Comparison of ENCODE assay signal across 13 cellular contexts in genomic region chr16:49513040-49513439, GRCh38.
A peak's percentile ranks its signal among the peaks of the same experiment; 100 is the strongest.
DNase-seq lines count a peak whose midpoint lies in the region; ATAC-seq, FAIRE-seq and TF ChIP-seq lines count a peak whose summit lies in the region.
"Had no signal": no experiment of that assay in that cellular context is flagged by ENCODE, and none has a peak within 500 bp of the region (broad histone marks: within the 10 kb centered on the region; RNA-seq: fewer than 3 reads in every experiment).

No MANE protein-coding gene starts in this region.

- no peak for FAIRE-seq in small intestine (lab: Jason Lieb, UNC)

- no peak overlapping the region for H3K27ac Mint-ChIP-seq in stimulated activated naive B cell treated with anti-CD40 and anti-IgM and Interleukin-4, amounts not matched to agents 10 μg/mL and 1 μg/mL and 100 μg/mL, for 72 hours
- H3K27ac Mint-ChIP-seq: activated CD8-positive, alpha-beta memory T cell treated with anti-CD3 and anti-CD28 coated beads, Interleukin-2, amount 10 ng/mL, durations not matched to agents 7 days and 5 days had no signal

- H3K27me3 Mint-ChIP-seq in stimulated activated naive B cell treated with anti-CD40 and anti-IgM and Interleukin-4, amounts not matched to agents 10 μg/mL and 1 μg/mL and 100 μg/mL, for 72 hours, result no peaks in the 10 kb centered on the region
- H3K27me3 Mint-ChIP-seq: activated CD8-positive, alpha-beta memory T cell treated with anti-CD3 and anti-CD28 coated beads, Interleukin-2, amount 10 ng/mL, durations not matched to agents 7 days and 5 days had no signal

- DNase-seq in Right ventricle myocardium superior (peak; percentile 40), right atrium auricular region (ENCODE audit: low spot score) (no peak), NAMALWA (ENCODE audit: low spot score) (peak; percentile 17), dermis blood vessel endothelial cell (peak; percentile 10), small intestine (no peak), putamen (ENCODE audit: low spot score) (no peak)
- DNase-seq in stimulated activated naive B cell treated with anti-CD40 and anti-IgM and Interleukin-4, amounts not matched to agents 10 μg/mL and 1 μg/mL and 100 μg/mL, for 72 hours, result no peak
- DNase-seq: activated CD8-positive, alpha-beta memory T cell treated with anti-CD3 and anti-CD28 coated beads, Interleukin-2, amount 10 ng/mL, durations not matched to agents 7 days and 5 days; thyroid gland had no signal

- H3K9me3 ChIP-seq in right atrium auricular region (no peaks in the 10 kb centered on the region), small intestine (ENCODE audit: control insufficient read depth, low read depth) (no peaks in the 10 kb centered on the region)
- H3K9me3 ChIP-seq: SJSA1, thyroid gland had no signal

- no peaks in the 10 kb centered on the region for H3K27me3 ChIP-seq in right atrium auricular region
- no peaks in the 10 kb centered on the region for H3K27me3 ChIP-seq in small intestine (ENCODE audit: control insufficient read depth in 2 of 2, insufficient read depth in 2 of 2, low read length in 2 of 2)
- H3K27me3 ChIP-seq: SJSA1, thyroid gland had no signal

- H3K4me3 Mint-ChIP-seq in stimulated activated naive B cell treated with anti-CD40 and anti-IgM and Interleukin-4, amounts not matched to agents 10 μg/mL and 1 μg/mL and 100 μg/mL, for 72 hours, result no peak overlapping the region
- H3K4me3 Mint-ChIP-seq: activated CD8-positive, alpha-beta memory T cell treated with anti-CD3 and anti-CD28 coated beads, Interleukin-2, amount 10 ng/mL, durations not matched to agents 7 days and 5 days had no signal

- H3K27ac ChIP-seq in right atrium auricular region (no peak overlapping the region), small intestine (ENCODE audit: low read depth in 1 of 2, low read length in 1 of 2) (no peak overlapping the region)
- H3K27ac ChIP-seq: C4-2B, epithelial cell of prostate, SJSA1, thyroid gland had no signal

- TF ChIP-seq CTCF in right atrium auricular region (IDR thresholded peaks at IDR 0.05), result peak in 1 of 2 donors; percentile 31

- 64 to 75% (median 69%) methylated on average over 7 of the region's 7 CpGs for WGBS in small intestine, 3 donors

- no peaks in the 10 kb centered on the region for H3K36me3 ChIP-seq in right atrium auricular region
- no peaks in the 10 kb centered on the region for H3K36me3 ChIP-seq in small intestine (ENCODE audit: control insufficient read depth in 2 of 2, insufficient read depth in 2 of 2, low read length in 2 of 2)
- H3K36me3 ChIP-seq: SJSA1, thyroid gland had no signal

- no peaks in the 10 kb centered on the region for H3K4me1 Mint-ChIP-seq in stimulated activated naive B cell treated with anti-CD40 and anti-IgM and Interleukin-4, amounts not matched to agents 10 μg/mL and 1 μg/mL and 100 μg/mL, for 72 hours
- H3K4me1 Mint-ChIP-seq: activated CD8-positive, alpha-beta memory T cell treated with anti-CD3 and anti-CD28 coated beads, Interleukin-2, amount 10 ng/mL, durations not matched to agents 7 days and 5 days had no signal

- intact Hi-C loops in Right ventricle myocardium superior (cut with DNase I), result no loop called here

- no peak overlapping the region for H3K4me3 ChIP-seq in right atrium auricular region
- H3K4me3 ChIP-seq in small intestine (ENCODE audit: low read depth in 1 of 2, low read length in 2 of 2), result no peak overlapping the region
- H3K4me3 ChIP-seq: SJSA1, thyroid gland had no signal

- H3K4me1 ChIP-seq in right atrium auricular region (no peaks in the 10 kb centered on the region), small intestine (ENCODE audit: control insufficient read depth in 2 of 2, insufficient read depth in 1 of 2, low read depth in 1 of 2, low read length in 1 of 2) (no peaks in the 10 kb centered on the region)
- H3K4me1 ChIP-seq: SJSA1, thyroid gland had no signal

- ATAC-seq in Right ventricle myocardium superior (ENCODE audit: poor library complexity) (no peak), GM18498 (IDR thresholded peaks at IDR 0.05; ENCODE audit: unreplicated experiment) (no peak)
- peak; percentile 53 to 54 for ATAC-seq in stimulated activated naive B cell treated with anti-CD40 and anti-IgM and Interleukin-4, amounts not matched to agents 10 μg/mL and 1 μg/mL and 100 μg/mL, for 72 hours (replicated peaks)
- ATAC-seq: activated CD8-positive, alpha-beta memory T cell treated with anti-CD3 and anti-CD28 coated beads, Interleukin-2, amount 10 ng/mL, durations not matched to agents 7 days and 5 days had no signal

- H3K9me3 Mint-ChIP-seq in stimulated activated naive B cell treated with anti-CD40 and anti-IgM and Interleukin-4, amounts not matched to agents 10 μg/mL and 1 μg/mL and 100 μg/mL, for 72 hours, result no peaks in the 10 kb centered on the region

- no peaks in the 10 kb centered on the region for H3K36me3 Mint-ChIP-seq in stimulated activated naive B cell treated with anti-CD40 and anti-IgM and Interleukin-4, amounts not matched to agents 10 μg/mL and 1 μg/mL and 100 μg/mL, for 72 hours
- H3K36me3 Mint-ChIP-seq: activated CD8-positive, alpha-beta memory T cell treated with anti-CD3 and anti-CD28 coated beads, Interleukin-2, amount 10 ng/mL, durations not matched to agents 7 days and 5 days had no signal

Comparison
In these comparisons a context has a peak if more than half of its experiments do, and no peak if none do; other contexts are left out.
1. DNase-seq: peak in Right ventricle myocardium superior (single experiment), NAMALWA (single experiment) and dermis blood vessel endothelial cell (single experiment); none in right atrium auricular region (single experiment), stimulated activated naive B cell treated with anti-CD40 and anti-IgM and Interleukin-4, amounts not matched to agents 10 μg/mL and 1 μg/mL and 100 μg/mL, for 72 hours (single experiment), small intestine (single experiment) and putamen (single experiment).
2. ATAC-seq: peak in stimulated activated naive B cell treated with anti-CD40 and anti-IgM and Interleukin-4, amounts not matched to agents 10 μg/mL and 1 μg/mL and 100 μg/mL, for 72 hours (2 of 2); none in Right ventricle myocardium superior (single experiment) and GM18498 (single experiment).